22 cellular contexts compared by ENCODE assay signal in genomic region chr15:57330619-57331018, GRCh38. TPM values are rescaled to one million over a fixed set of nuclear protein-coding genes. Genes with fewer than 3 reads are reported as not detected.
"Had no signal": no experiment of that assay in that cellular context is flagged by ENCODE, and none has a peak within 500 bp of the region (broad histone marks: within the 10 kb centered on the region; RNA-seq: fewer than 3 reads in every experiment).

No MANE protein-coding gene starts in this region.

- H3K27me3 ChIP-seq: adrenal gland, suprapubic skin had no signal

- FAIRE-seq: kidney had no signal

- H3K9me3 Mint-ChIP-seq: activated naive CD4-positive, alpha-beta T cell treated with anti-CD3 and anti-CD28 coated beads, Interleukin-2, amount 50 U/mL, for 72 hours; activated T-cell treated with anti-CD3 and anti-CD28 coated beads, Interleukin-2, amount 50 U/mL, for 72 hours; effector memory CD8-positive, alpha-beta T cell; stimulated activated naive CD8-positive, alpha-beta T cell treated with anti-CD3 and anti-CD28 coated beads, Interleukin-15, amount 100 ng/mL, for 72 hours had no signal

- H3K4me1 ChIP-seq: suprapubic skin had no signal

- H3K9me3 ChIP-seq: adrenal gland, esophagus squamous epithelium, suprapubic skin had no signal

- DNase-seq: activated CD4-positive, alpha-beta T cell treated with anti-CD3 and anti-CD28 coated beads for 1 hour; activated CD4-positive, alpha-beta T cell treated with anti-CD3 and anti-CD28 coated beads, Interleukin-2, amount 50 U/mL, for 4 hours; activated gamma-delta T cell; activated T-cell treated with anti-CD3 and anti-CD28 coated beads, Interleukin-2, amount 50 U/mL, for 72 hours; adrenal gland; dermis blood vessel endothelial cell; effector memory CD8-positive, alpha-beta T cell; esophagus squamous epithelium; foreskin melanocyte; hypothalamus; kidney; midbrain; occipital lobe; stimulated activated naive CD8-positive, alpha-beta T cell treated with anti-CD3 and anti-CD28 coated beads, Interleukin-15, amount 100 ng/mL, for 72 hours; WERI-Rb-1 had no signal

- H3K36me3 ChIP-seq: adrenal gland, esophagus squamous epithelium, suprapubic skin, WERI-Rb-1 had no signal

- H3K4me3 Mint-ChIP-seq: activated T-cell treated with anti-CD3 and anti-CD28 coated beads, Interleukin-2, amount 50 U/mL, for 72 hours; effector memory CD8-positive, alpha-beta T cell; stimulated activated naive CD8-positive, alpha-beta T cell treated with anti-CD3 and anti-CD28 coated beads, Interleukin-15, amount 100 ng/mL, for 72 hours had no signal

- ATAC-seq: activated naive CD4-positive, alpha-beta T cell treated with anti-CD3 and anti-CD28 coated beads, Interleukin-2, amount 50 U/mL, for 72 hours; activated T-cell treated with anti-CD3 and anti-CD28 coated beads, Interleukin-2, amount 50 U/mL, for 72 hours; effector memory CD8-positive, alpha-beta T cell; left lobe of liver had no signal

- H3K4me3 ChIP-seq: adrenal gland, esophagus squamous epithelium, lung, skin epidermis, suprapubic skin had no signal

- H3K27ac Mint-ChIP-seq: activated naive CD4-positive, alpha-beta T cell treated with anti-CD3 and anti-CD28 coated beads, Interleukin-2, amount 50 U/mL, for 72 hours; activated T-cell treated with anti-CD3 and anti-CD28 coated beads, Interleukin-2, amount 50 U/mL, for 72 hours; effector memory CD8-positive, alpha-beta T cell; stimulated activated naive CD8-positive, alpha-beta T cell treated with anti-CD3 and anti-CD28 coated beads, Interleukin-15, amount 100 ng/mL, for 72 hours had no signal

- H3K27ac ChIP-seq: adrenal gland, esophagus squamous epithelium, skin epidermis, suprapubic skin, WERI-Rb-1 had no signal

- H3K36me3 Mint-ChIP-seq: activated naive CD4-positive, alpha-beta T cell treated with anti-CD3 and anti-CD28 coated beads, Interleukin-2, amount 50 U/mL, for 72 hours had no signal

RNA-seq across cellular contexts. Expression of gene CGNL1, which starts 45.7 kb away (rescaled TPM):
- total RNA-seq: activated CD8-positive, alpha-beta memory T cell treated with anti-CD3 and anti-CD28 coated beads for 36 hours; activated naive CD4-positive, alpha-beta T cell treated with anti-CD3 and anti-CD28 coated beads, Interleukin-2, amount 50 U/mL, for 72 hours; activated T-cell treated with anti-CD3 and anti-CD28 coated beads, Interleukin-2, amount 50 U/mL, for 72 hours; T-helper 1 cell treated with Interleukin-12 subunit alpha and Interleukin-12 subunit beta and Interleukin-4 antibody, amounts not matched to agents 30 ng/mL and 1 ng/mL, for 36 hours had no signal
